Comparison of ENCODE assay signal across 2 cellular contexts in genomic region chr20:59482581-59483187, GRCh38.
TF ChIP-seq lines count a peak whose summit lies in the region.

No MANE protein-coding gene starts in this region.

TF ChIP-seq in SK-N-SH, 30 proteins besides CTCF, POLR2A, EP300 and RAD21 (continued from another document):
- no peak for TF ChIP-seq REST (IDR thresholded peaks at IDR 0.05; ENCODE audit: low read depth, low read length)
- TF ChIP-seq GABPA (IDR thresholded peaks at IDR 0.05; ENCODE audit: low read depth): no peak
- TF ChIP-seq GATA2 (CRISPR knock-in tag; IDR thresholded peaks at IDR 0.05): no peak
- TF ChIP-seq FOSL2 (IDR thresholded peaks at IDR 0.05; ENCODE audit: borderline replicate concordance, low read depth): no peak
- no peak for TF ChIP-seq TAF1 (IDR thresholded peaks at IDR 0.05; ENCODE audit: borderline replicate concordance, low read depth, low read length)
- TF ChIP-seq FOXJ3 (CRISPR knock-in tag; IDR thresholded peaks at IDR 0.05): no peak
- no peak for TF ChIP-seq TCF12 (IDR thresholded peaks at IDR 0.05)
- no peak for TF ChIP-seq NRF1 (IDR thresholded peaks at IDR 0.05; ENCODE audit: low read depth, low read length)
- no peak for TF ChIP-seq RCOR1 (IDR thresholded peaks at IDR 0.05; ENCODE audit: low read length)
- no peak for TF ChIP-seq USF2 (IDR thresholded peaks at IDR 0.05; ENCODE audit: borderline replicate concordance, low read depth, low read length)
- no peak for TF ChIP-seq RFX5 (IDR thresholded peaks at IDR 0.05; ENCODE audit: low read length)

TF ChIP-seq in SK-N-SH treated with all-trans-retinoic acid at 6 μM for 48 hours, 23 proteins besides CTCF, POLR2A, EP300 and RAD21 (continued from another document):
- TF ChIP-seq TSHZ2 (CRISPR knock-in tag; IDR thresholded peaks at IDR 0.05): no peak
- TF ChIP-seq ISL1 (CRISPR knock-in tag; IDR thresholded peaks at IDR 0.05): no peak
